Comparison of ENCODE assay signal across 16 cellular contexts in genomic region chr6:107730106-107730505, GRCh38.
A peak's percentile ranks its signal among the peaks of the same experiment; 100 is the strongest.
DNase-seq lines count a peak whose midpoint lies in the region; ATAC-seq and TF ChIP-seq lines count a peak whose summit lies in the region.
"Had no signal": no experiment of that assay in that cellular context is flagged by ENCODE, and none has a peak within 500 bp of the region (broad histone marks: within the 10 kb centered on the region; RNA-seq: fewer than 3 reads in every experiment).

No MANE protein-coding gene starts in this region.

- H3K9me3 ChIP-seq in mucosa of rectum (ENCODE audit: control insufficient read depth in 2 of 2, low read length in 2 of 2), result no peaks in the 10 kb centered on the region
- no peaks in the 10 kb centered on the region for H3K9me3 ChIP-seq in upper lobe of left lung
- H3K9me3 ChIP-seq: neutrophil, thoracic aorta had no signal

- H3K27ac ChIP-seq in mucosa of rectum (ENCODE audit: low read depth in 2 of 2, low read length in 2 of 2), result no peak overlapping the region
- no peak overlapping the region for H3K27ac ChIP-seq in upper lobe of left lung
- H3K27ac ChIP-seq: neutrophil, thoracic aorta had no signal

- peak; percentile 55 for DNase-seq in activated gamma-delta T cell treated with Interleukin-2 at 50 U/mL for 16 hours
- DNase-seq in activated gamma-delta T cell (lab: John Stamatoyannopoulos, UW), result no peak
- peak; percentile 34 for DNase-seq in activated T-helper 1 cell treated with Interleukin-2 at 50 U/mL for 16 hours (ENCODE audit: low read depth)
- DNase-seq in upper lobe of left lung, result no peak
- no peak for DNase-seq in DMS79 (lab: John Stamatoyannopoulos, UW)
- DNase-seq: dermis blood vessel endothelial cell, DND-41, Karpas-422, left cardiac atrium, NCI-H2081 treated with DMSO at 0.1 percent for 48 hours, RPMI8226 had no signal

- H3K9ac ChIP-seq in mucosa of rectum (ENCODE audit: low read depth in 1 of 2, low read length in 2 of 2), result no peak overlapping the region

- no peak for TF ChIP-seq CTCF in upper lobe of left lung (IDR thresholded peaks at IDR 0.05)

- H3K27me3 ChIP-seq in mucosa of rectum (ENCODE audit: control insufficient read depth in 2 of 2, insufficient read depth in 2 of 2, low read length in 2 of 2) (peaks cover 0 to 3% of the 10 kb centered on the region in 2 donors), upper lobe of left lung (no peaks in the 10 kb centered on the region)
- H3K27me3 ChIP-seq: neutrophil had no signal

- H3K4me1 ChIP-seq in mucosa of rectum (ENCODE audit: control insufficient read depth in 2 of 2, insufficient read depth in 2 of 2, low read length in 2 of 2) (peaks cover 17% of the 10 kb centered on the region in 2 donors), upper lobe of left lung (peaks cover 0 to 11% (median 6%) of the 10 kb centered on the region in 4 donors)

- TF ChIP-seq POLR2A in upper lobe of left lung (IDR thresholded peaks at IDR 0.05), result no peak

- no peak for ATAC-seq in upper lobe of left lung (ENCODE audit: low FRiP score in 2 of 2)
- no peak for ATAC-seq in HG03045 (IDR thresholded peaks at IDR 0.05; ENCODE audit: unreplicated experiment)
- ATAC-seq in HG03095 (IDR thresholded peaks at IDR 0.05; ENCODE audit: unreplicated experiment), result no peak
- ATAC-seq: left cardiac atrium had no signal

- H3K36me3 ChIP-seq in mucosa of rectum (ENCODE audit: control insufficient read depth in 2 of 2, insufficient read depth in 2 of 2, low read length in 2 of 2) (no peaks in the 10 kb centered on the region), upper lobe of left lung (no peaks in the 10 kb centered on the region)
- H3K36me3 ChIP-seq: neutrophil, thoracic aorta had no signal

- H3K4me3 ChIP-seq in mucosa of rectum (ENCODE audit: low read length in 2 of 2), result peak overlapping the region; percentile 32 to 57
- H3K4me3 ChIP-seq in upper lobe of left lung, result peak overlapping the region in 3 of 4 donors; percentile 17 to 40 (median 27)

- no peak for TF ChIP-seq EP300 in upper lobe of left lung (IDR thresholded peaks at IDR 0.05)

- WGBS in upper lobe of left lung, 2 donors, result 63 to 86% methylated on average over 7 of the region's 7 CpGs

Comparison
In these comparisons a context has a peak if more than half of its experiments do, and no peak if none do; other contexts are left out.
1. DNase-seq: peak in activated gamma-delta T cell treated with Interleukin-2 at 50 U/mL for 16 hours (single experiment) and activated T-helper 1 cell treated with Interleukin-2 at 50 U/mL for 16 hours (single experiment); none in activated gamma-delta T cell (single experiment), upper lobe of left lung (0 of 2) and DMS79 (single experiment).